Comparison of ENCODE assay signal across 17 cellular contexts in genomic region chr11:79087957-79088318, GRCh38.
DNase-seq lines count a peak whose midpoint lies in the region; ATAC-seq and TF ChIP-seq lines count a peak whose summit lies in the region.
"Had no signal": no experiment of that assay in that cellular context is flagged by ENCODE, and none has a peak within 500 bp of the region (broad histone marks: within the 10 kb centered on the region; RNA-seq: fewer than 3 reads in every experiment).

No MANE protein-coding gene starts in this region.

- 43% methylated on average over 4 of the region's 5 CpGs for WGBS in suprapubic skin

- ATAC-seq in GM19463 (IDR thresholded peaks at IDR 0.05; ENCODE audit: unreplicated experiment) (no peak), left colon (no peak)
- ATAC-seq: GM12878 had no signal

- H3K4me1 ChIP-seq in suprapubic skin: peaks cover 3% of the 10 kb centered on the region

- DNase-seq in ACHN (peak; percentile 32), M059J (ENCODE audit: low read depth) (peak; percentile 32), chondrocyte (ENCODE audit: low spot score) (no peak), nephron progenitor cell (no peak), suprapubic skin (ENCODE audit: low spot score in 2 of 2) (no peak), C1 segment of cervical spinal cord (lab: John Stamatoyannopoulos, UW) (no peak), left colon (no peak)
- DNase-seq: Karpas-422; NCI-H1930; NCI-H748 treated with DMSO at 0.1 percent for 48 hours; Right ventricle myocardium superior; stimulated activated CD4-positive, alpha-beta T cell treated with anti-CD3 and anti-CD28 coated beads, Interleukin-15, amount 100 ng/mL, for 24 hours had no signal

- TF ChIP-seq CTCF in chondrocyte (IDR thresholded peaks at IDR 0.05) (peak; percentile 63), nephron progenitor cell (IDR thresholded peaks at IDR 0.05) (no peak), suprapubic skin (IDR thresholded peaks at IDR 0.05) (no peak)

- no peaks in the 10 kb centered on the region for H3K27me3 ChIP-seq in suprapubic skin
- H3K27me3 ChIP-seq: neutrophil had no signal

- H3K9me3 Mint-ChIP-seq in chondrocyte (ENCODE audit: low read depth) (no peaks in the 10 kb centered on the region), nephron progenitor cell (peaks cover 3% of the 10 kb centered on the region)
- H3K9me3 Mint-ChIP-seq: central memory CD8-positive, alpha-beta T cell had no signal

- in situ Hi-C loops in ACHN (cut with HindIII; ENCODE audit: low pct_ligation_motif_present, low pct_unique_long_range_greater_than_20kb, low sequenced_read_pairs): no loop called here

- TF ChIP-seq POLR2A in suprapubic skin (IDR thresholded peaks at IDR 0.05): no peak

- H3K27ac ChIP-seq in suprapubic skin: no peak overlapping the region
- H3K27ac ChIP-seq: neutrophil, thoracic aorta had no signal

- no peaks in the 10 kb centered on the region for H3K9me3 ChIP-seq in suprapubic skin
- H3K9me3 ChIP-seq: neutrophil, thoracic aorta had no signal

- H3K4me1 Mint-ChIP-seq in chondrocyte (ENCODE audit: low read depth): peaks cover 34% of the 10 kb centered on the region
- peaks cover 86% of the 10 kb centered on the region for H3K4me1 Mint-ChIP-seq in nephron progenitor cell
- H3K4me1 Mint-ChIP-seq: central memory CD8-positive, alpha-beta T cell had no signal

- no peak for TF ChIP-seq EP300 in suprapubic skin (IDR thresholded peaks at IDR 0.05)

- H3K36me3 ChIP-seq in suprapubic skin: no peaks in the 10 kb centered on the region
- H3K36me3 ChIP-seq: neutrophil, thoracic aorta had no signal

- no peak overlapping the region for H3K4me3 ChIP-seq in suprapubic skin
- H3K4me3 ChIP-seq: GM12878, thoracic aorta had no signal

- H3K36me3 Mint-ChIP-seq in chondrocyte (ENCODE audit: low read depth) (no peaks in the 10 kb centered on the region), nephron progenitor cell (ENCODE audit: low read depth) (peaks cover 6% of the 10 kb centered on the region)

- H3K4me3 Mint-ChIP-seq in chondrocyte (ENCODE audit: unreplicated experiment): peak overlapping the region; percentile 35
- peak overlapping the region; percentile 39 for H3K4me3 Mint-ChIP-seq in nephron progenitor cell
- H3K4me3 Mint-ChIP-seq: central memory CD8-positive, alpha-beta T cell had no signal

- peak overlapping the region; percentile 87 for H3K27ac Mint-ChIP-seq in chondrocyte (ENCODE audit: unreplicated experiment)
- peak overlapping the region; percentile 98 for H3K27ac Mint-ChIP-seq in nephron progenitor cell

- H3K27me3 Mint-ChIP-seq in chondrocyte (ENCODE audit: low read depth) (no peaks in the 10 kb centered on the region), nephron progenitor cell (ENCODE audit: low read depth, poor library complexity) (no peaks in the 10 kb centered on the region)
- H3K27me3 Mint-ChIP-seq: central memory CD8-positive, alpha-beta T cell had no signal

- intact Hi-C loops in left colon (cut with DNase I, micrococcal nuclease): loop anchor here in 1 of 2 donors (10.0 kb wide), 1 partner anchor 443 kb away; no protein-coding TSS in a partner anchor

Comparison
In these comparisons a context has a peak if more than half of its experiments do, and no peak if none do; other contexts are left out.
1. DNase-seq: peak in ACHN (single experiment) and M059J (single experiment); none in chondrocyte (single experiment), nephron progenitor cell (single experiment), suprapubic skin (0 of 2), C1 segment of cervical spinal cord (0 of 14) and left colon (0 of 2).